In genomic region chr15:74127954-74128784, GRCh38 we compare ENCODE assay signal across 1 cellular context.
TF ChIP-seq lines count a peak whose summit lies in the region.

No MANE protein-coding gene starts in this region.

TF ChIP-seq in HEK293, 187 proteins besides CTCF, POLR2A, EP300 and RAD21 (continued from another document):
- TF ChIP-seq, protein P1, sequence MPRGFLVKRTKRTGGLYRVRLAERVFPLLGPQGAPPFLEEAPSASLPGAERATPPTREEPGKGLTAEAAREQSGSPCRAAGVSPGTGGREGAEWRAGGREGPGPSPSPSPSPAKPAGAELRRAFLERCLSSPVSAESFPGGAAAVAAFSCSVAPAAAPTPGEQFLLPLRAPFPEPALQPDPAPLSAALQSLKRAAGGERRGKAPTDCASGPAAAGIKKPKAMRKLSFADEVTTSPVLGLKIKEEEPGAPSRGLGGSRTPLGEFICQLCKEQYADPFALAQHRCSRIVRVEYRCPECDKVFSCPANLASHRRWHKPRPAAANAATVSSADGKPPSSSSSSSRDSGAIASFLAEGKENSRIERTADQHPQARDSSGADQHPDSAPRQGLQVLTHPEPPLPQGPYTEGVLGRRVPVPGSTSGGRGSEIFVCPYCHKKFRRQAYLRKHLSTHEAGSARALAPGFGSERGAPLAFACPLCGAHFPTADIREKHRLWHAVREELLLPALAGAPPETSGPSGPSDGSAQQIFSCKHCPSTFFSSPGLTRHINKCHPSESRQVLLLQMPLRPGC (tag by site-specific recombination; IDR thresholded peaks at IDR 0.05): 0 out of 2 replicates have a peak, but pooled peaks have one; percentile 1
- TF ChIP-seq ZNF692 (tag by site-specific recombination; IDR thresholded peaks at IDR 0.05) (peak; percentile 19; the same call in 1 of the 2 replicates), ZNF560 (tag by site-specific recombination; IDR thresholded peaks at IDR 0.05; ENCODE audit: borderline replicate concordance) (no peak), KLF1 (tag by site-specific recombination; IDR thresholded peaks at IDR 0.05) (0 out of 2 replicates have a peak, but pooled peaks have one; percentile 36), ZNF548 (tag by site-specific recombination; IDR thresholded peaks at IDR 0.05) (no peak), ZBTB17 (tag by site-specific recombination; IDR thresholded peaks at IDR 0.05) (peak; percentile 41; the same call in 1 of the 2 replicates), ZNF600 (tag by site-specific recombination; IDR thresholded peaks at IDR 0.05) (no peak), ZNF623 (tag by site-specific recombination; IDR thresholded peaks at IDR 0.05) (no peak), ZNF366 (tag by site-specific recombination; conservative IDR thresholded peaks at IDR 0.05) (no peak), ZNF335 (tag by site-specific recombination; conservative IDR thresholded peaks at IDR 0.05) (peak; percentile 47; the same call in 1 of the 2 replicates), ZNF10 (tag by site-specific recombination; IDR thresholded peaks at IDR 0.05) (peak; percentile 94), GLI4 (tag by site-specific recombination; IDR thresholded peaks at IDR 0.05) (no peak), ZEB2 (tag by site-specific recombination; IDR thresholded peaks at IDR 0.05) (0 out of 2 replicates have a peak, but pooled peaks have one; percentile 12), KLF10 (tag by site-specific recombination; IDR thresholded peaks at IDR 0.05) (0 out of 2 replicates have a peak, but pooled peaks have one; percentile 3), ZNF561 (tag by site-specific recombination; IDR thresholded peaks at IDR 0.05; ENCODE audit: borderline replicate concordance) (0 out of 2 replicates have a peak, but pooled peaks have one; percentile 13), ZNF239 (tag by site-specific recombination; IDR thresholded peaks at IDR 0.05) (no peak), TCF7L2 (IDR thresholded peaks at IDR 0.05; ENCODE audit: borderline replicate concordance, low read depth, low read length) (peak; percentile 66; the same call in 1 of the 2 replicates), ZNF184 (tag by site-specific recombination; IDR thresholded peaks at IDR 0.05) (0 out of 2 replicates have a peak, but pooled peaks have one; percentile 9), ZNF341 (tag by site-specific recombination; IDR thresholded peaks at IDR 0.05; ENCODE audit: low read depth) (0 out of 2 replicates have a peak, but pooled peaks have one; percentile 7), ZFHX2 (tag by site-specific recombination; conservative IDR thresholded peaks at IDR 0.05) (0 out of 2 replicates have a peak, but pooled peaks have one; percentile 21), ZNF521 (tag by site-specific recombination; IDR thresholded peaks at IDR 0.05) (no peak), ZNF19 (tag by site-specific recombination; IDR thresholded peaks at IDR 0.05; ENCODE audit: low read depth) (no peak)
- TF ChIP-seq, protein P2, sequence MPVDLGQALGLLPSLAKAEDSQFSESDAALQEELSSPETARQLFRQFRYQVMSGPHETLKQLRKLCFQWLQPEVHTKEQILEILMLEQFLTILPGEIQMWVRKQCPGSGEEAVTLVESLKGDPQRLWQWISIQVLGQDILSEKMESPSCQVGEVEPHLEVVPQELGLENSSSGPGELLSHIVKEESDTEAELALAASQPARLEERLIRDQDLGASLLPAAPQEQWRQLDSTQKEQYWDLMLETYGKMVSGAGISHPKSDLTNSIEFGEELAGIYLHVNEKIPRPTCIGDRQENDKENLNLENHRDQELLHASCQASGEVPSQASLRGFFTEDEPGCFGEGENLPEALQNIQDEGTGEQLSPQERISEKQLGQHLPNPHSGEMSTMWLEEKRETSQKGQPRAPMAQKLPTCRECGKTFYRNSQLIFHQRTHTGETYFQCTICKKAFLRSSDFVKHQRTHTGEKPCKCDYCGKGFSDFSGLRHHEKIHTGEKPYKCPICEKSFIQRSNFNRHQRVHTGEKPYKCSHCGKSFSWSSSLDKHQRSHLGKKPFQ (tag by site-specific recombination; IDR thresholded peaks at IDR 0.05): no peak
- TF ChIP-seq, protein P3, sequence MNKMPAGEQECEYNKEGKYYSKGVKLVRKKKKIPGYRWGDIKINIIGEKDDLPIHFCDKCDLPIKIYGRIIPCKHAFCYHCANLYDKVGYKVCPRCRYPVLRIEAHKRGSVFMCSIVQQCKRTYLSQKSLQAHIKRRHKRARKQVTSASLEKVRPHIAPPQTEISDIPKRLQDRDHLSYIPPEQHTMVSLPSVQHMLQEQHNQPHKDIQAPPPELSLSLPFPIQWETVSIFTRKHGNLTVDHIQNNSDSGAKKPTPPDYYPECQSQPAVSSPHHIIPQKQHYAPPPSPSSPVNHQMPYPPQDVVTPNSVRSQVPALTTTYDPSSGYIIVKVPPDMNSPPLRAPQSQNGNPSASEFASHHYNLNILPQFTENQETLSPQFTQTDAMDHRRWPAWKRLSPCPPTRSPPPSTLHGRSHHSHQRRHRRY (tag by site-specific recombination; IDR thresholded peaks at IDR 0.05): no peak
- TF ChIP-seq, protein P4, sequence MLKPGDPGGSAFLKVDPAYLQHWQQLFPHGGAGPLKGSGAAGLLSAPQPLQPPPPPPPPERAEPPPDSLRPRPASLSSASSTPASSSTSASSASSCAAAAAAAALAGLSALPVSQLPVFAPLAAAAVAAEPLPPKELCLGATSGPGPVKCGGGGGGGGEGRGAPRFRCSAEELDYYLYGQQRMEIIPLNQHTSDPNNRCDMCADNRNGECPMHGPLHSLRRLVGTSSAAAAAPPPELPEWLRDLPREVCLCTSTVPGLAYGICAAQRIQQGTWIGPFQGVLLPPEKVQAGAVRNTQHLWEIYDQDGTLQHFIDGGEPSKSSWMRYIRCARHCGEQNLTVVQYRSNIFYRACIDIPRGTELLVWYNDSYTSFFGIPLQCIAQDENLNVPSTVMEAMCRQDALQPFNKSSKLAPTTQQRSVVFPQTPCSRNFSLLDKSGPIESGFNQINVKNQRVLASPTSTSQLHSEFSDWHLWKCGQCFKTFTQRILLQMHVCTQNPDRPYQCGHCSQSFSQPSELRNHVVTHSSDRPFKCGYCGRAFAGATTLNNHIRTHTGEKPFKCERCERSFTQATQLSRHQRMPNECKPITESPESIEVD (tag by site-specific recombination; IDR thresholded peaks at IDR 0.05): no peak
